Comparison of ENCODE assay signal across 1 cellular context in the genomic region with DNA sequence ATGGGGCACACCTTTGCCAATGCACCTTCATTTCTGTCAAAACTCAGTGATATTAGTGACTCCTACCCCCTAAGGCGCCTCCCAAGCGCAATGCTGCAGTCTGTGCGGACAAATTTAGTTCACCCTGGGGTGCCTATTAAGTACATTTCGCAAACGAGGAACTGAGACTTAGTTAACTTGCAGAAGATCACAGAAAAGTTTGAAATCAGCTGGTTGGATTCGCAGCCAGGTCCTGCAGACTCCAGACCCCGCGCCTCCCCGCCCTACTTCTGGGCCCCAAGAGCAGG.
TF ChIP-seq lines count a peak whose summit lies in the region.

No MANE protein-coding gene starts in this region.

TF ChIP-seq in K562, 482 proteins besides CTCF, POLR2A, EP300 and RAD21:
- TF ChIP-seq MED1 (CRISPR knock-in tag; IDR thresholded peaks at IDR 0.05; ENCODE audit: borderline replicate concordance) (no peak), CBX5 (IDR thresholded peaks at IDR 0.05; ENCODE audit: borderline replicate concordance, low read depth) (0 out of 2 replicates have a peak, but pooled peaks have one; percentile 4), ZMIZ1 (IDR thresholded peaks at IDR 0.05; ENCODE audit: low read depth in 2 of 2, low read length in 2 of 2) (peak in 1 of 2 experiments; percentile 10; a peak in 1 of 4 replicates), CREB1 (IDR thresholded peaks at IDR 0.05) (no peak; the same call in 1 of the 2 replicates), CREB1 (CRISPR knock-in tag; IDR thresholded peaks at IDR 0.05) (0 out of 2 replicates have a peak, but pooled peaks have one; percentile 3), AFF4 (CRISPR knock-in tag; IDR thresholded peaks at IDR 0.05) (peak; percentile 54; the same call in 1 of the 2 replicates), RB1 (IDR thresholded peaks at IDR 0.05; ENCODE audit: low read depth) (no peak)
- TF ChIP-seq, protein P1, sequence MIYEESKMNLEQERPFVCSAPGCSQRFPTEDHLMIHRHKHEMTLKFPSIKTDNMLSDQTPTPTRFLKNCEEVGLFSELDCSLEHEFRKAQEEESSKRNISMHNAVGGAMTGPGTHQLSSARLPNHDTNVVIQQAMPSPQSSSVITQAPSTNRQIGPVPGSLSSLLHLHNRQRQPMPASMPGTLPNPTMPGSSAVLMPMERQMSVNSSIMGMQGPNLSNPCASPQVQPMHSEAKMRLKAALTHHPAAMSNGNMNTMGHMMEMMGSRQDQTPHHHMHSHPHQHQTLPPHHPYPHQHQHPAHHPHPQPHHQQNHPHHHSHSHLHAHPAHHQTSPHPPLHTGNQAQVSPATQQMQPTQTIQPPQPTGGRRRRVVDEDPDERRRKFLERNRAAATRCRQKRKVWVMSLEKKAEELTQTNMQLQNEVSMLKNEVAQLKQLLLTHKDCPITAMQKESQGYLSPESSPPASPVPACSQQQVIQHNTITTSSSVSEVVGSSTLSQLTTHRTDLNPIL (CRISPR knock-in tag; IDR thresholded peaks at IDR 0.05), result no peak
